24 cellular contexts compared by ENCODE assay signal in genomic region chr11:44191322-44192014, GRCh38.
A peak's percentile ranks its signal among the peaks of the same experiment; 100 is the strongest.
DNase-seq lines count a peak whose midpoint lies in the region; FAIRE-seq and TF ChIP-seq lines count a peak whose summit lies in the region.
"Had no signal": no experiment of that assay in that cellular context is flagged by ENCODE, and none has a peak within 500 bp of the region (broad histone marks: within the 10 kb centered on the region; RNA-seq: fewer than 3 reads in every experiment).

No MANE protein-coding gene starts in this region.

- FAIRE-seq in GM19239 (lab: Jason Lieb, UNC): no peak
- FAIRE-seq: G401.6 had no signal

- peaks cover 11% of the 10 kb centered on the region for H3K9me3 Mint-ChIP-seq in type B pancreatic cell
- peaks cover 22% of the 10 kb centered on the region for H3K9me3 Mint-ChIP-seq in activated naive CD4-positive, alpha-beta T cell treated with anti-CD3 and anti-CD28 coated beads, Interleukin-2, amount 10 ng/mL, durations not matched to agents 7 days and 5 days

- DNase-seq in NCI-H1417 (lab: John Stamatoyannopoulos, UW): peak in 2 of 3 experiments; percentile 63 to 91
- no peak for DNase-seq in NCI-H1417 treated with DMSO at 0.1 percent for 48 hours (lab: John Stamatoyannopoulos, UW)
- DNase-seq in NCI-H748 (lab: John Stamatoyannopoulos, UW; ENCODE audit: unreplicated experiment): peak; percentile 87
- DNase-seq in type B pancreatic cell (ENCODE audit: extremely low spot score, unreplicated experiment): no peak
- no peak for DNase-seq in kidney glomerular epithelial cell (lab: John Stamatoyannopoulos, UW)
- no peak for DNase-seq in activated naive CD4-positive, alpha-beta T cell treated with anti-CD3 and anti-CD28 coated beads, Interleukin-2, amount 10 ng/mL, durations not matched to agents 7 days and 5 days
- no peak for DNase-seq in GM19239 (ENCODE audit: insufficient read length, low spot score)
- DNase-seq: activated CD4-positive, alpha-beta T cell treated with anti-CD3 and anti-CD28 coated beads, Interleukin-2, amount 10 ng/mL, durations not matched to agents 24 days and 14 days; activated T-cell treated with anti-CD3 and anti-CD28 coated beads, Interleukin-2, amount 50 U/mL, for 24 hours; AML-193; body of pancreas; CD4-positive, alpha-beta memory T cell; cerebellar nuclear complex; gastrocnemius medialis; left cardiac atrium; NCI-H524; right lobe of liver; stimulated activated CD4-positive, alpha-beta T cell treated with anti-CD3 and anti-CD28 coated beads, Interleukin-2, amount 100 ng/mL, for 48 hours; WERI-Rb-1 had no signal

- peak overlapping the region; percentile 91 for H3K27ac ChIP-seq in VCaP
- H3K27ac ChIP-seq: body of pancreas, gastrocnemius medialis, right lobe of liver, RWPE1, WERI-Rb-1 had no signal

- TF ChIP-seq CTCF in VCaP (conservative IDR thresholded peaks at IDR 0.05) (peak; percentile 47), type B pancreatic cell (conservative IDR thresholded peaks at IDR 0.05) (peak; percentile 26)

- no peak overlapping the region for H3K27ac Mint-ChIP-seq in type B pancreatic cell
- H3K27ac Mint-ChIP-seq in activated naive CD4-positive, alpha-beta T cell treated with anti-CD3 and anti-CD28 coated beads, Interleukin-2, amount 10 ng/mL, durations not matched to agents 7 days and 5 days: no peak overlapping the region
- H3K27ac Mint-ChIP-seq: CD4-positive, alpha-beta memory T cell; IgD-negative memory B cell had no signal

- peaks cover 25% of the 10 kb centered on the region for H3K4me1 Mint-ChIP-seq in type B pancreatic cell (ENCODE audit: unreplicated experiment)
- H3K4me1 Mint-ChIP-seq in activated naive CD4-positive, alpha-beta T cell treated with anti-CD3 and anti-CD28 coated beads, Interleukin-2, amount 10 ng/mL, durations not matched to agents 7 days and 5 days: no peaks in the 10 kb centered on the region

- peaks cover 35% of the 10 kb centered on the region for H3K36me3 Mint-ChIP-seq in type B pancreatic cell
- H3K36me3 Mint-ChIP-seq in activated naive CD4-positive, alpha-beta T cell treated with anti-CD3 and anti-CD28 coated beads, Interleukin-2, amount 10 ng/mL, durations not matched to agents 7 days and 5 days: peaks cover 28% of the 10 kb centered on the region

- CTCF ChIA-PET in activated naive CD4-positive, alpha-beta T cell treated with anti-CD3 and anti-CD28 coated beads, Interleukin-2, amount 10 ng/mL, durations not matched to agents 7 days and 5 days (lab: Charles Lee): no interaction called here

- H3K4me3 Mint-ChIP-seq in type B pancreatic cell: no peak overlapping the region
- H3K4me3 Mint-ChIP-seq in activated naive CD4-positive, alpha-beta T cell treated with anti-CD3 and anti-CD28 coated beads, Interleukin-2, amount 10 ng/mL, durations not matched to agents 7 days and 5 days: no peak overlapping the region
- H3K4me3 Mint-ChIP-seq: activated CD4-positive, alpha-beta T cell treated with anti-CD3 and anti-CD28 coated beads, Interleukin-2, amount 10 ng/mL, durations not matched to agents 24 days and 14 days; activated T-cell treated with anti-CD3 and anti-CD28 coated beads, Interleukin-2, amount 50 U/mL, for 24 hours; CD4-positive, alpha-beta memory T cell; IgD-negative memory B cell; T-helper 2 cell treated with Interferon-gamma antibody and Interleukin-4, amounts not matched to agents 5 μg/mL and 100 μg/mL, for 36 hours had no signal

- no peaks in the 10 kb centered on the region for H3K27me3 Mint-ChIP-seq in type B pancreatic cell
- no peaks in the 10 kb centered on the region for H3K27me3 Mint-ChIP-seq in activated naive CD4-positive, alpha-beta T cell treated with anti-CD3 and anti-CD28 coated beads, Interleukin-2, amount 10 ng/mL, durations not matched to agents 7 days and 5 days
- H3K27me3 Mint-ChIP-seq: activated CD4-positive, alpha-beta T cell treated with anti-CD3 and anti-CD28 coated beads, Interleukin-2, amount 10 ng/mL, durations not matched to agents 24 days and 14 days; activated T-cell treated with anti-CD3 and anti-CD28 coated beads, Interleukin-2, amount 50 U/mL, for 24 hours; CD4-positive, alpha-beta memory T cell; IgD-negative memory B cell had no signal

Comparison
In these comparisons a context has a peak if more than half of its experiments do, and no peak if none do; other contexts are left out.
1. DNase-seq: peak in NCI-H1417 (2 of 3) and NCI-H748 (single experiment); none in NCI-H1417 treated with DMSO at 0.1 percent for 48 hours (single experiment), type B pancreatic cell (single experiment), kidney glomerular epithelial cell (single experiment), activated naive CD4-positive, alpha-beta T cell treated with anti-CD3 and anti-CD28 coated beads, Interleukin-2, amount 10 ng/mL, durations not matched to agents 7 days and 5 days (single experiment) and GM19239 (single experiment).